Comparison of ENCODE assay signal across 1 cellular context in genomic region chr1:20785907-20786309, GRCh38.
TF ChIP-seq lines count a peak whose summit lies in the region.

No MANE protein-coding gene starts in this region.

TF ChIP-seq in GM23338, 12 proteins besides CTCF, POLR2A, EP300 and RAD21 (continued from another document):
- TF ChIP-seq, protein P1, sequence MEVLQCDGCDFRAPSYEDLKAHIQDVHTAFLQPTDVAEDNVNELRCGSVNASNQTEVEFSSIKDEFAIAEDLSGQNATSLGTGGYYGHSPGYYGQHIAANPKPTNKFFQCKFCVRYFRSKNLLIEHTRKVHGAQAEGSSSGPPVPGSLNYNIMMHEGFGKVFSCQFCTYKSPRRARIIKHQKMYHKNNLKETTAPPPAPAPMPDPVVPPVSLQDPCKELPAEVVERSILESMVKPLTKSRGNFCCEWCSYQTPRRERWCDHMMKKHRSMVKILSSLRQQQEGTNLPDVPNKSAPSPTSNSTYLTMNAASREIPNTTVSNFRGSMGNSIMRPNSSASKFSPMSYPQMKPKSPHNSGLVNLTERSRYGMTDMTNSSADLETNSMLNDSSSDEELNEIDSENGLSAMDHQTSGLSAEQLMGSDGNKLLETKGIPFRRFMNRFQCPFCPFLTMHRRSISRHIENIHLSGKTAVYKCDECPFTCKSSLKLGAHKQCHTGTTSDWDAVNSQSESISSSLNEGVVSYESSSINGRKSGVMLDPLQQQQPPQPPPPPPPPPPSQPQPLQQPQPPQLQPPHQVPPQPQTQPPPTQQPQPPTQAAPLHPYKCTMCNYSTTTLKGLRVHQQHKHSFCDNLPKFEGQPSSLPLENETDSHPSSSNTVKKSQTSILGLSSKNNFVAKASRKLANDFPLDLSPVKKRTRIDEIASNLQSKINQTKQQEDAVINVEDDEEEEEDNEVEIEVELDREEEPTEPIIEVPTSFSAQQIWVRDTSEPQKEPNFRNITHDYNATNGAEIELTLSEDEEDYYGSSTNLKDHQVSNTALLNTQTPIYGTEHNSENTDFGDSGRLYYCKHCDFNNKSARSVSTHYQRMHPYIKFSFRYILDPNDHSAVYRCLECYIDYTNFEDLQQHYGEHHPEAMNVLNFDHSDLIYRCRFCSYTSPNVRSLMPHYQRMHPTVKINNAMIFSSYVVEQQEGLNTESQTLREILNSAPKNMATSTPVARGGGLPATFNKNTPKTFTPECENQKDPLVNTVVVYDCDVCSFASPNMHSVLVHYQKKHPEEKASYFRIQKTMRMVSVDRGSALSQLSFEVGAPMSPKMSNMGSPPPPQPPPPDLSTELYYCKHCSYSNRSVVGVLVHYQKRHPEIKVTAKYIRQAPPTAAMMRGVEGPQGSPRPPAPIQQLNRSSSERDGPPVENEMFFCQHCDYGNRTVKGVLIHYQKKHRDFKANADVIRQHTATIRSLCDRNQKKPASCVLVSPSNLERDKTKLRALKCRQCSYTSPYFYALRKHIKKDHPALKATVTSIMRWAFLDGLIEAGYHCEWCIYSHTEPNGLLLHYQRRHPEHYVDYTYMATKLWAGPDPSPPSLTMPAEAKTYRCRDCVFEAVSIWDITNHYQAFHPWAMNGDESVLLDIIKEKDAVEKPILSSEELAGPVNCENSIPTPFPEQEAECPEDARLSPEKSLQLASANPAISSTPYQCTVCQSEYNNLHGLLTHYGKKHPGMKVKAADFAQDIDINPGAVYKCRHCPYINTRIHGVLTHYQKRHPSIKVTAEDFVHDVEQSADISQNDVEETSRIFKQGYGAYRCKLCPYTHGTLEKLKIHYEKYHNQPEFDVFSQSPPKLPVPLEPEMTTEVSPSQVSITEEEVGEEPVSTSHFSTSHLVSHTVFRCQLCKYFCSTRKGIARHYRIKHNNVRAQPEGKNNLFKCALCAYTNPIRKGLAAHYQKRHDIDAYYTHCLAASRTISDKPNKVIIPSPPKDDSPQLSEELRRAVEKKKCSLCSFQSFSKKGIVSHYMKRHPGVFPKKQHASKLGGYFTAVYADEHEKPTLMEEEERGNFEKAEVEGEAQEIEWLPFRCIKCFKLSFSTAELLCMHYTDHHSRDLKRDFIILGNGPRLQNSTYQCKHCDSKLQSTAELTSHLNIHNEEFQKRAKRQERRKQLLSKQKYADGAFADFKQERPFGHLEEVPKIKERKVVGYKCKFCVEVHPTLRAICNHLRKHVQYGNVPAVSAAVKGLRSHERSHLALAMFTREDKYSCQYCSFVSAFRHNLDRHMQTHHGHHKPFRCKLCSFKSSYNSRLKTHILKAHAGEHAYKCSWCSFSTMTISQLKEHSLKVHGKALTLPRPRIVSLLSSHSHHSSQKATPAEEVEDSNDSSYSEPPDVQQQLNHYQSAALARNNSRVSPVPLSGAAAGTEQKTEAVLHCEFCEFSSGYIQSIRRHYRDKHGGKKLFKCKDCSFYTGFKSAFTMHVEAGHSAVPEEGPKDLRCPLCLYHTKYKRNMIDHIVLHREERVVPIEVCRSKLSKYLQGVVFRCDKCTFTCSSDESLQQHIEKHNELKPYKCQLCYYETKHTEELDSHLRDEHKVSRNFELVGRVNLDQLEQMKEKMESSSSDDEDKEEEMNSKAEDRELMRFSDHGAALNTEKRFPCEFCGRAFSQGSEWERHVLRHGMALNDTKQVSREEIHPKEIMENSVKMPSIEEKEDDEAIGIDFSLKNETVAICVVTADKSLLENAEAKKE (CRISPR knock-in tag; IDR thresholded peaks at IDR 0.05) = no peak
- TF ChIP-seq, protein P2, sequence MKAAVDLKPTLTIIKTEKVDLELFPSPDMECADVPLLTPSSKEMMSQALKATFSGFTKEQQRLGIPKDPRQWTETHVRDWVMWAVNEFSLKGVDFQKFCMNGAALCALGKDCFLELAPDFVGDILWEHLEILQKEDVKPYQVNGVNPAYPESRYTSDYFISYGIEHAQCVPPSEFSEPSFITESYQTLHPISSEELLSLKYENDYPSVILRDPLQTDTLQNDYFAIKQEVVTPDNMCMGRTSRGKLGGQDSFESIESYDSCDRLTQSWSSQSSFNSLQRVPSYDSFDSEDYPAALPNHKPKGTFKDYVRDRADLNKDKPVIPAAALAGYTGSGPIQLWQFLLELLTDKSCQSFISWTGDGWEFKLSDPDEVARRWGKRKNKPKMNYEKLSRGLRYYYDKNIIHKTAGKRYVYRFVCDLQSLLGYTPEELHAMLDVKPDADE (IDR thresholded peaks at IDR 0.05) = no peak
- TF ChIP-seq CREB1 (CRISPR knock-in tag; IDR thresholded peaks at IDR 0.05; ENCODE audit: low read depth) (no peak), ZNF331 (CRISPR knock-in tag; IDR thresholded peaks at IDR 0.05; ENCODE audit: low read depth) (no peak), ZNF114 (CRISPR knock-in tag; IDR thresholded peaks at IDR 0.05) (no peak), REST (IDR thresholded peaks at IDR 0.05; ENCODE audit: unreplicated experiment) (no peak), NANOG (IDR thresholded peaks at IDR 0.05; ENCODE audit: borderline replicate concordance) (no peak), EZH2 (IDR thresholded peaks at IDR 0.05; ENCODE audit: low read depth, unreplicated experiment) (no peak), JUNB (IDR thresholded peaks at IDR 0.05; ENCODE audit: unreplicated experiment) (no peak)
TF ChIP-seq in GM23338: peak in this region for 0.
